Comparison of ENCODE assay signal across 12 cellular contexts in genomic region chr2:45930396-45930792, GRCh38.
DNase-seq lines count a peak whose midpoint lies in the region; ATAC-seq, FAIRE-seq and TF ChIP-seq lines count a peak whose summit lies in the region.
"Had no signal": no experiment of that assay in that cellular context is flagged by ENCODE, and none has a peak within 500 bp of the region (broad histone marks: within the 10 kb centered on the region; RNA-seq: fewer than 3 reads in every experiment).

No MANE protein-coding gene starts in this region.

- H3K36me3 ChIP-seq in esophagus squamous epithelium (no peaks in the 10 kb centered on the region), small intestine (ENCODE audit: control insufficient read depth in 2 of 2, insufficient read depth in 2 of 2, low read length in 2 of 2) (no peaks in the 10 kb centered on the region)

- FAIRE-seq in small intestine (lab: Jason Lieb, UNC) = no peak
- FAIRE-seq: endothelial cell of umbilical vein had no signal

- TF ChIP-seq POLR2A in esophagus squamous epithelium (IDR thresholded peaks at IDR 0.05) = no peak

- intact Hi-C loops in esophagus squamous epithelium (cut with DNase I) = loop anchor here (10.0 kb wide), 1 partner anchor 136 kb away; no protein-coding TSS in a partner anchor

- H3K4me3 ChIP-seq in esophagus squamous epithelium (no peak overlapping the region), small intestine (ENCODE audit: low read depth in 1 of 2, low read length in 2 of 2) (no peak overlapping the region)

- H3K9me3 ChIP-seq in esophagus squamous epithelium = no peaks in the 10 kb centered on the region
- no peaks in the 10 kb centered on the region for H3K9me3 ChIP-seq in small intestine (ENCODE audit: control insufficient read depth, low read depth)

- peaks cover 3 to 37% (median 3%) of the 10 kb centered on the region in 3 donors for H3K4me1 ChIP-seq in esophagus squamous epithelium
- H3K4me1 ChIP-seq in small intestine (ENCODE audit: control insufficient read depth in 2 of 2, insufficient read depth in 1 of 2, low read depth in 1 of 2, low read length in 1 of 2) = no peaks in the 10 kb centered on the region

- DNase-seq in NCI-H2107 treated with DMSO at 0.1 percent for 48 hours (lab: John Stamatoyannopoulos, UW; ENCODE audit: unreplicated experiment) (peak; percentile 37), NCI-H2107 (lab: John Stamatoyannopoulos, UW) (no peak), NCI-H510A treated with DMSO at 0.1 percent for 48 hours (lab: John Stamatoyannopoulos, UW) (peak; percentile 80), esophagus squamous epithelium (lab: John Stamatoyannopoulos, UW) (no peak), small intestine (peak; percentile 13), DMS79 treated with DMSO at 0.1 percent for 48 hours (lab: John Stamatoyannopoulos, UW) (no peak)
- DNase-seq: 8988T; activated naive CD4-positive, alpha-beta T cell; NCI-H1930 had no signal

- H3K27ac ChIP-seq in esophagus squamous epithelium (peak overlapping the region in 3 of 4 donors; percentile 36 to 64 (median 57)), small intestine (ENCODE audit: low read depth in 1 of 2, low read length in 1 of 2) (no peak overlapping the region)

- WGBS in esophagus squamous epithelium, 2 donors = 33 to 67% methylated on average over 1 of the region's 1 CpG
- 32 to 54% (median 50%) methylated on average over 1 of the region's 1 CpG for WGBS in small intestine, 3 donors

- no peak for ATAC-seq in HG02642 (IDR thresholded peaks at IDR 0.05; ENCODE audit: poor library complexity, unreplicated experiment)
- no peak for ATAC-seq in GM18502 (IDR thresholded peaks at IDR 0.05; ENCODE audit: poor library complexity, unreplicated experiment)

- no peak for TF ChIP-seq CTCF in esophagus squamous epithelium (IDR thresholded peaks at IDR 0.05)

- H3K27me3 ChIP-seq in esophagus squamous epithelium = no peaks in the 10 kb centered on the region
- H3K27me3 ChIP-seq in small intestine (ENCODE audit: control insufficient read depth in 2 of 2, insufficient read depth in 2 of 2, low read length in 2 of 2) = no peaks in the 10 kb centered on the region

Comparison
In these comparisons a context has a peak if more than half of its experiments do, and no peak if none do; other contexts are left out.
1. DNase-seq: peak in NCI-H2107 treated with DMSO at 0.1 percent for 48 hours (single experiment), NCI-H510A treated with DMSO at 0.1 percent for 48 hours (single experiment) and small intestine (single experiment); none in NCI-H2107 (single experiment), esophagus squamous epithelium (single experiment) and DMS79 treated with DMSO at 0.1 percent for 48 hours (single experiment).
2. H3K27ac ChIP-seq: peak in esophagus squamous epithelium (3 of 4); none in small intestine (0 of 2).